Comparison of ENCODE assay signal across 21 cellular contexts in genomic region chr7:158512042-158512441, GRCh38.
A peak's percentile ranks its signal among the peaks of the same experiment; 100 is the strongest.
DNase-seq lines count a peak whose midpoint lies in the region; ATAC-seq, FAIRE-seq and TF ChIP-seq lines count a peak whose summit lies in the region.
"Had no signal": no experiment of that assay in that cellular context is flagged by ENCODE, and none has a peak within 500 bp of the region (broad histone marks: within the 10 kb centered on the region; RNA-seq: fewer than 3 reads in every experiment).

No MANE protein-coding gene starts in this region.

- H3K27ac ChIP-seq in HepG2 (ENCODE audit: extremely low read length, insufficient read depth, low read length) (no peak overlapping the region), right lobe of liver (no peak overlapping the region), K562 (ENCODE audit: extremely low read depth, low read depth, low read length) (no peak overlapping the region)
- H3K27ac ChIP-seq: BLaER1 had no signal

- BruUV-seq in HepG2 (replicated peaks; lab: Mats Ljungman, UMichigan) (no TSS peak), K562 (replicated peaks; lab: Mats Ljungman, UMichigan) (no TSS peak)

- H3K4me3 ChIP-seq in HepG2 (replicated peaks in 1 of 3; ENCODE audit: insufficient read depth in 1 of 3, low read depth in 2 of 3, low read length in 3 of 3) (no peak overlapping the region), right lobe of liver (no peak overlapping the region), K562 (no peak overlapping the region)
- H3K4me3 ChIP-seq: BLaER1 had no signal

- H3K9ac ChIP-seq in HepG2 (ENCODE audit: insufficient read depth, low read depth, low read length) = no peak overlapping the region
- no peak overlapping the region for H3K9ac ChIP-seq in K562 (ENCODE audit: insufficient read depth in 1 of 2, low read depth in 2 of 2, low read length in 2 of 2)
- H3K9ac ChIP-seq: BLaER1 had no signal

- intact Hi-C loops in HepG2 (cut with micrococcal nuclease; ENCODE audit: unreplicated experiment) = no loop called here
- intact Hi-C loops in right lobe of liver (cut with DNase I) = no loop called here
- intact Hi-C loops in K562 (cut with micrococcal nuclease) = no loop called here

- H3K4me2 ChIP-seq in HepG2 (ENCODE audit: low read depth, low read length) (no peak overlapping the region), K562 (ENCODE audit: insufficient read depth, low read length) (no peak overlapping the region)
- H3K4me2 ChIP-seq: BLaER1 had no signal

- H3K27me3 ChIP-seq in HepG2 (ENCODE audit: control insufficient read depth in 1 of 2, insufficient read depth in 2 of 2, low read length in 2 of 2) = no peaks in the 10 kb centered on the region
- H3K27me3 ChIP-seq in right lobe of liver = no peaks in the 10 kb centered on the region
- H3K27me3 ChIP-seq in K562 (ENCODE audit: control insufficient read depth in 2 of 2, insufficient read depth in 2 of 2, low read length in 2 of 2) = peaks cover 46 to 86% of the 10 kb centered on the region in 2 experiments
- H3K27me3 ChIP-seq: BE2C, BLaER1 had no signal

- no peaks in the 10 kb centered on the region for H3K9me1 ChIP-seq in K562 (ENCODE audit: control insufficient read depth, insufficient read depth, low read length)

- H4K20me1 ChIP-seq in HepG2 (ENCODE audit: insufficient read depth, low read length) (peaks cover 32% of the 10 kb centered on the region; the same call in 1 of the 2 replicates), K562 (replicated peaks; ENCODE audit: control insufficient read depth, insufficient read depth, low read length) (no peaks in the 10 kb centered on the region)
- H4K20me1 ChIP-seq: BLaER1 had no signal

- TF ChIP-seq EP300 in HepG2 (IDR thresholded peaks at IDR 0.05; ENCODE audit: low read depth in 2 of 2, low read length in 2 of 2) (no peak), HepG2 (CRISPR knock-in tag; IDR thresholded peaks at IDR 0.05; ENCODE audit: borderline replicate concordance) (no peak), K562 (IDR thresholded peaks at IDR 0.05; ENCODE audit: low read length) (no peak)

- H3K36me3 ChIP-seq in HepG2 (replicated peaks in 1 of 2; ENCODE audit: control insufficient read depth in 1 of 2, insufficient read depth in 2 of 2, low read length in 2 of 2) (peaks cover 7 to 12% of the 10 kb centered on the region in 2 experiments; a peak in 4 of 5 replicates), right lobe of liver (no peaks in the 10 kb centered on the region), K562 (ENCODE audit: control insufficient read depth, insufficient read depth, low read length) (no peaks in the 10 kb centered on the region)
- H3K36me3 ChIP-seq: BE2C, BLaER1 had no signal

- 82% methylated on average over 6 of the region's 6 CpGs for WGBS in HepG2 (ENCODE audit: low lambda C conversion rate)
- WGBS in right lobe of liver (ENCODE audit: insufficient coverage, low coverage, low lambda C conversion rate, missing lambda C conversion rate) = 69% methylated on average over 4 of the region's 6 CpGs
- under 1% methylated on average over 6 of the region's 6 CpGs for WGBS in K562 (ENCODE audit: insufficient coverage, low coverage, missing lambda C conversion rate)

- DNase-seq in HepG2 (ENCODE audit: low spot score) (no peak), right lobe of liver (no peak), K562 (ENCODE audit: extremely low read depth in 1 of 4, low spot score in 3 of 4) (no peak), NOMO-1 (lab: John Stamatoyannopoulos, UW; ENCODE audit: unreplicated experiment in 2 of 2) (no peak), SIG-M5 treated with dmso at 0.1 percent for 504 hours (lab: John Stamatoyannopoulos, UW; ENCODE audit: unreplicated experiment) (no peak)
- DNase-seq: 8988T; ACHN; BE2C; C1 segment of cervical spinal cord; Caco-2; Calu3; CD4-positive, alpha-beta T cell; CD8-positive, alpha-beta T cell; DMS79 treated with DMSO at 0.1 percent for 48 hours; GF-D8 had no signal

- H3K4me1 ChIP-seq in HepG2 (ENCODE audit: insufficient read depth, low read length) (peaks cover 12% of the 10 kb centered on the region), right lobe of liver (no peaks in the 10 kb centered on the region), K562 (replicated peaks in 1 of 2; ENCODE audit: control insufficient read depth in 2 of 2, insufficient read depth in 2 of 2, low read length in 2 of 2) (peaks cover 6 to 17% of the 10 kb centered on the region in 2 experiments; a peak in 4 of 5 replicates)
- H3K4me1 ChIP-seq: BE2C, BLaER1, Caco-2 had no signal

- TF ChIP-seq RAD21 in HepG2 (CRISPR knock-in tag; IDR thresholded peaks at IDR 0.05) = no peak
- no peak for TF ChIP-seq RAD21 in K562 (CRISPR knock-in tag; conservative IDR thresholded peaks at IDR 0.05 in 1 of 2, IDR thresholded peaks at IDR 0.05 in 1 of 2)

- no peak for ATAC-seq in HepG2
- no peak for ATAC-seq in right lobe of liver
- ATAC-seq in K562 = no peak
- ATAC-seq: CD8-positive, alpha-beta T cell had no signal

- H3K9me3 ChIP-seq in HepG2 (ENCODE audit: low read length) = no peaks in the 10 kb centered on the region
- H3K9me3 ChIP-seq in right lobe of liver = no peaks in the 10 kb centered on the region
- 0 out of 2 replicates have a peak, but pooled peaks cover 3% of the 10 kb centered on the region for H3K9me3 ChIP-seq in K562 (replicated peaks; ENCODE audit: control insufficient read depth, insufficient read depth, low read depth, low read length)
- H3K9me3 ChIP-seq: BE2C had no signal

- FAIRE-seq in HepG2 (lab: Jason Lieb, UNC) (no peak), K562 (lab: Jason Lieb, UNC) (no peak)
- FAIRE-seq: A204.1, D721Med, G401.6, GM12891, GM19239 had no signal

- TF ChIP-seq POLR2A in HepG2 (IDR thresholded peaks at IDR 0.05; ENCODE audit: insufficient read depth in 1 of 2, low read depth in 2 of 2, low read length in 2 of 2) (no peak), right lobe of liver (IDR thresholded peaks at IDR 0.05) (no peak), K562 (conservative IDR thresholded peaks at IDR 0.05) (no peak)

- TF ChIP-seq CTCF in HepG2 (CRISPR knock-in tag; IDR thresholded peaks at IDR 0.05) = no peak
- no peak for TF ChIP-seq CTCF in right lobe of liver (IDR thresholded peaks at IDR 0.05)
- no peak for TF ChIP-seq CTCF in K562 (IDR thresholded peaks at IDR 0.05 in 2 of 3, conservative IDR thresholded peaks at IDR 0.05 in 1 of 3; ENCODE audit: insufficient read depth in 2 of 3, low read depth in 1 of 3, low read length in 3 of 3)

- CTCF ChIA-PET in HepG2 (lab: Yijun Ruan, JAX; ENCODE audit: low intra/inter-chr PET ratio, low total read pairs) (no interaction called here), K562 (lab: Yijun Ruan, JAX; ENCODE audit: low intra/inter-chr PET ratio) (no interaction called here)

- peaks cover 3% of the 10 kb centered on the region for H3K79me2 ChIP-seq in HepG2 (ENCODE audit: insufficient read depth, low read length)
- no peaks in the 10 kb centered on the region for H3K79me2 ChIP-seq in K562 (ENCODE audit: control insufficient read depth, insufficient read depth, low read length)

- in situ Hi-C loops in HepG2 (cut with HindIII; ENCODE audit: extremely low pct_ligation_motif_present, low pct_unique_long_range_greater_than_20kb) = no loop called here
- in situ Hi-C loops in K562 (cut with MboI) = no loop called here

- POLR2A ChIA-PET in HepG2 (lab: Yijun Ruan, JAX) = no interaction called here
- POLR2A ChIA-PET in K562 (lab: Yijun Ruan, JAX) = interaction anchor here (1.4 kb wide), 1 partner anchor 445 kb away, joined by 3 read pairs; no protein-coding TSS in a partner anchor

- no peak overlapping the region for H2AFZ ChIP-seq in HepG2 (ENCODE audit: low read length)
- H2AFZ ChIP-seq in K562 (ENCODE audit: low read depth, low read length) = no peak overlapping the region

TF ChIP-seq in HepG2, 621 proteins besides CTCF, POLR2A, EP300 and RAD21:
- TF ChIP-seq KDM5B (CRISPR knock-in tag; IDR thresholded peaks at IDR 0.05; ENCODE audit: borderline replicate concordance) (no peak), ZNF615 (CRISPR knock-in tag; IDR thresholded peaks at IDR 0.05; ENCODE audit: borderline replicate concordance) (peak; percentile 100)

TF ChIP-seq in K562, 482 proteins besides CTCF, POLR2A, EP300 and RAD21:
- no peak for TF ChIP-seq HNRNPLL (IDR thresholded peaks at IDR 0.05; ENCODE audit: low read depth, low read length, poor library complexity, severe bottlenecking)
- 0 out of 2 replicates have a peak, but pooled peaks have one; percentile 59 for TF ChIP-seq MTA3 (IDR thresholded peaks at IDR 0.05; ENCODE audit: borderline replicate concordance)
- TF ChIP-seq EZH2 (IDR thresholded peaks at IDR 0.05; ENCODE audit: borderline replicate concordance, low read depth, low read length) = no peak
- peak in 1 of 2 experiments; percentile 71; a peak in 1 of 3 replicates for TF ChIP-seq CBX3 (IDR thresholded peaks at IDR 0.05; ENCODE audit: borderline replicate concordance in 1 of 2, low read length in 2 of 2)

Comparison
In these comparisons a context has a peak if more than half of its experiments do, and no peak if none do; other contexts are left out.
1. Of the 241 proteins assayed by ChIP-seq in both HepG2 and K562: peak only in HepG2: none; only in K562: MTA3; in both: none; in neither: 240.